In the genomic region with DNA sequence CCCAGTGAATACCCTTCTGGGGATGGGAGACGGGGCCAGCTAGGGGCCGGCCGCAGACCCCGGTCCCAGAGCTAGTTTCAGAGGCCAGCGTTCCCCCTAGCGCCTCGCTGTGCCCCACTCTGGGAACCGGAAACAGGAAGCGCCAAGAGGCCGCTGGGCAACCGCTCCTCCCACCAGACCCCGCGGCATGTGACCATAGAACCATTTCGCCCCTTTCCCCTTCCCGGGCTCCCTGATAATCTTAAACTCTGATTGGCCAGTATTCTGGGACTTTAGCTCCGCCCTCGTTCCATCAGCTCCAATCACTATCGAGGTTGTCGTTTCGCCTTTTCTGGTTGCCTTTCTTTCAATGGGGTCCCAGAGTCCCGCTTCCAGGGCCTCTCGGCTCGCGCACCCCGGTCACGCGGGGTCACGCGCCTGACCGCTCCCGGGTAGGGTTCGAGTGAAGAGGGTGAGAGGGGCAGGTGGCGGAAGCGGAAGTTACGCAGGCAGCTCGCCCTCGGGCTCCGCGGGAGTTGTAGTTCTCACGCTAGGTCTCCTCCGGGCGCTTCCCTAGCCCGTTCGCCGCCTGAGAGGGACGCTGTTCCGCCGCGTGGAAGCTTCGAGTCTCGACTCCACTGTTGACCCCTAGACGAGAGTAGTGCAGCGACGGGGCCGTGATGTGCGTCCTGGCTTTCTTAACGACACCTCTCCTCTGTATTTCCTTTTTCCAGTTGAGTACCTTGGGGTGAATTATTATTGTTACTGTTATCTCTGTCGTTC, we compare ENCODE assay signal across 8 cellular contexts. TPM values are rescaled to one million over a fixed set of nuclear protein-coding genes. Genes with fewer than 3 reads are reported as not detected.
A peak's percentile ranks its signal among the peaks of the same experiment; 100 is the strongest.
DNase-seq lines count a peak whose midpoint lies in the region; ATAC-seq and TF ChIP-seq lines count a peak whose summit lies in the region.

Gene M6PR (minus strand): TSS at position 121 of the 762 bp plus-strand sequence. CDS start 3,241 bp downstream, outside the sequence.

- peaks cover 38% of the 10 kb centered on the region for H3K79me2 ChIP-seq in fibroblast of lung (ENCODE audit: control insufficient read depth, insufficient read depth, low read length)

- H3K27ac ChIP-seq in RWPE1: peak within 1 kb of the TSS; percentile 90
- H3K27ac ChIP-seq in fibroblast of lung (ENCODE audit: insufficient read depth, low read length): peak within 1 kb of the TSS; percentile 100
- H3K27ac ChIP-seq in naive thymus-derived CD4-positive, alpha-beta T cell (ENCODE audit: low read depth, low read length): peak within 1 kb of the TSS; percentile 92

- intact Hi-C loops in naive thymus-derived CD4-positive, alpha-beta T cell (cut with micrococcal nuclease): loop anchor here (1.0 to 5.0 kb wide), 17 partner anchors 23 to 998 kb away; partner anchors contain the start of genes RIMKLB (in 2 of the 2), KLRG1 (in 1 of the 2) and PHC1 (in 1 of the 2)

- peak; percentile 84 for ATAC-seq in activated T-helper 17 cell treated with anti-CD3 and anti-CD28 coated beads, Interleukin-2, amount 50 U/mL, for 72 hours (replicated peaks)
- ATAC-seq in naive thymus-derived CD4-positive, alpha-beta T cell: peak; percentile 80
- peak; percentile 80 to 84 for ATAC-seq in stimulated activated naive B cell treated with anti-CD40 and anti-IgM and Interleukin-4, amounts not matched to agents 10 μg/mL and 1 μg/mL and 100 μg/mL, for 72 hours (replicated peaks)

- peak within 1 kb of the TSS; percentile 96 for H3K4me3 Mint-ChIP-seq in activated T-helper 17 cell treated with anti-CD3 and anti-CD28 coated beads, Interleukin-2, amount 50 U/mL, for 72 hours
- H3K4me3 Mint-ChIP-seq in naive thymus-derived CD4-positive, alpha-beta T cell: peak within 1 kb of the TSS; percentile 83 to 99 (median 95)
- peak within 1 kb of the TSS; percentile 96 to 100 for H3K4me3 Mint-ChIP-seq in stimulated activated naive B cell treated with anti-CD40 and anti-IgM and Interleukin-4, amounts not matched to agents 10 μg/mL and 1 μg/mL and 100 μg/mL, for 72 hours

- no peaks in the 10 kb centered on the region for H3K9me3 ChIP-seq in fibroblast of lung (ENCODE audit: control insufficient read depth, insufficient read depth, low read depth, low read length)
- H3K9me3 ChIP-seq in naive thymus-derived CD4-positive, alpha-beta T cell (ENCODE audit: control insufficient read depth in 2 of 3, low read length in 3 of 3): no peaks in the 10 kb centered on the region

- CTCF ChIA-PET in RWPE1 (lab: Yijun Ruan, JAX): interaction anchor here (0.5 to 1.8 kb wide), 5 partner anchors 12 to 422 kb away, joined by 3 to 7 read pairs (median 6); no protein-coding TSS in a partner anchor
- CTCF ChIA-PET in naive thymus-derived CD4-positive, alpha-beta T cell (lab: Charles Lee): interaction anchor here (0.5 to 15.2 kb wide), 12 partner anchors 8 to 738 kb away, joined by 3 to 287 read pairs (median 5); partner anchors contain the start of gene KLRG1

- no peaks in the 10 kb centered on the region for H3K27me3 ChIP-seq in fibroblast of lung (ENCODE audit: control insufficient read depth, insufficient read depth, low read length)
- H3K27me3 ChIP-seq in naive thymus-derived CD4-positive, alpha-beta T cell (ENCODE audit: control insufficient read depth in 2 of 2, insufficient read depth in 2 of 2, low read length in 2 of 2): no peaks in the 10 kb centered on the region

- H3K27me3 Mint-ChIP-seq in activated T-helper 17 cell treated with anti-CD3 and anti-CD28 coated beads, Interleukin-2, amount 50 U/mL, for 72 hours: no peaks in the 10 kb centered on the region
- H3K27me3 Mint-ChIP-seq in naive thymus-derived CD4-positive, alpha-beta T cell: no peaks in the 10 kb centered on the region
- H3K27me3 Mint-ChIP-seq in stimulated activated naive B cell treated with anti-CD40 and anti-IgM and Interleukin-4, amounts not matched to agents 10 μg/mL and 1 μg/mL and 100 μg/mL, for 72 hours: no peaks in the 10 kb centered on the region

- H2AFZ ChIP-seq in fibroblast of lung (ENCODE audit: low read length): peak within 1 kb of the TSS; percentile 91

- TF ChIP-seq CTCF in LNCaP clone FGC (IDR thresholded peaks at IDR 0.05; ENCODE audit: control insufficient read depth, extremely low read depth, insufficient read depth) (peak; percentile 79), RWPE1 (conservative IDR thresholded peaks at IDR 0.05; ENCODE audit: low read depth) (peak; percentile 46), fibroblast of lung (conservative IDR thresholded peaks at IDR 0.05 in 1 of 2, IDR thresholded peaks at IDR 0.05 in 1 of 2; ENCODE audit: low read depth in 1 of 2, low read length in 2 of 2) (peak; percentile 59 to 61)

- peaks cover 6% of the 10 kb centered on the region for H3K9me3 Mint-ChIP-seq in activated T-helper 17 cell treated with anti-CD3 and anti-CD28 coated beads, Interleukin-2, amount 50 U/mL, for 72 hours
- peaks cover 0 to 7% (median 5%) of the 10 kb centered on the region in 11 donors for H3K9me3 Mint-ChIP-seq in naive thymus-derived CD4-positive, alpha-beta T cell
- peaks cover 3 to 4% of the 10 kb centered on the region in 2 donors for H3K9me3 Mint-ChIP-seq in stimulated activated naive B cell treated with anti-CD40 and anti-IgM and Interleukin-4, amounts not matched to agents 10 μg/mL and 1 μg/mL and 100 μg/mL, for 72 hours

- peak within 1 kb of the TSS; percentile 98 for H3K27ac Mint-ChIP-seq in activated T-helper 17 cell treated with anti-CD3 and anti-CD28 coated beads, Interleukin-2, amount 50 U/mL, for 72 hours
- peak within 1 kb of the TSS; percentile 89 to 99 (median 96) for H3K27ac Mint-ChIP-seq in naive thymus-derived CD4-positive, alpha-beta T cell
- H3K27ac Mint-ChIP-seq in stimulated activated naive B cell treated with anti-CD40 and anti-IgM and Interleukin-4, amounts not matched to agents 10 μg/mL and 1 μg/mL and 100 μg/mL, for 72 hours: peak within 1 kb of the TSS; percentile 95

- H3K4me3 ChIP-seq in LNCaP clone FGC (ENCODE audit: low read depth, low read length) (peak within 1 kb of the TSS; percentile 88), fibroblast of lung (replicated peaks in 1 of 4; ENCODE audit: control extremely low read depth in 1 of 4, insufficient read depth in 1 of 4, low read depth in 3 of 4, low read length in 4 of 4) (peak within 1 kb of the TSS; percentile 96 to 97 (median 97))
- H3K4me3 ChIP-seq in naive thymus-derived CD4-positive, alpha-beta T cell (ENCODE audit: low read length): peak within 1 kb of the TSS; percentile 93

- H3K4me1 Mint-ChIP-seq in activated T-helper 17 cell treated with anti-CD3 and anti-CD28 coated beads, Interleukin-2, amount 50 U/mL, for 72 hours: peaks cover 53% of the 10 kb centered on the region
- H3K4me1 Mint-ChIP-seq in naive thymus-derived CD4-positive, alpha-beta T cell: peaks cover 47 to 75% (median 72%) of the 10 kb centered on the region in 7 donors
- peaks cover 14 to 31% of the 10 kb centered on the region in 2 donors for H3K4me1 Mint-ChIP-seq in stimulated activated naive B cell treated with anti-CD40 and anti-IgM and Interleukin-4, amounts not matched to agents 10 μg/mL and 1 μg/mL and 100 μg/mL, for 72 hours

- no peaks in the 10 kb centered on the region for H3K4me1 ChIP-seq in fibroblast of lung (ENCODE audit: control insufficient read depth, extremely low read depth, insufficient read depth, low read length)
- peaks cover 42 to 48% of the 10 kb centered on the region in 2 donors for H3K4me1 ChIP-seq in naive thymus-derived CD4-positive, alpha-beta T cell (ENCODE audit: control insufficient read depth in 2 of 2, insufficient read depth in 2 of 2, low read length in 2 of 2)

- peak within 1 kb of the TSS; percentile 94 for H3K9ac ChIP-seq in fibroblast of lung (ENCODE audit: insufficient read depth, low read length)

- DNase-seq in ELR (ENCODE audit: low read depth) (peak; percentile 98), H4 (ENCODE audit: low spot score) (peak; percentile 96), LNCaP clone FGC (ENCODE audit: low read depth) (peak; percentile 71), RWPE1 (ENCODE audit: low spot score) (peak; percentile 99), fibroblast of lung (ENCODE audit: low read depth in 2 of 2) (peak; percentile 90 to 95)
- peak; percentile 76 to 91 (median 89) for DNase-seq in naive thymus-derived CD4-positive, alpha-beta T cell
- peak; percentile 97 for DNase-seq in stimulated activated naive B cell treated with anti-CD40 and anti-IgM and Interleukin-4, amounts not matched to agents 10 μg/mL and 1 μg/mL and 100 μg/mL, for 72 hours

- peaks cover 39% of the 10 kb centered on the region for H3K36me3 Mint-ChIP-seq in activated T-helper 17 cell treated with anti-CD3 and anti-CD28 coated beads, Interleukin-2, amount 50 U/mL, for 72 hours (ENCODE audit: low read depth)
- peaks cover 0 to 31% (median 11%) of the 10 kb centered on the region in 5 donors for H3K36me3 Mint-ChIP-seq in naive thymus-derived CD4-positive, alpha-beta T cell
- H3K36me3 Mint-ChIP-seq in stimulated activated naive B cell treated with anti-CD40 and anti-IgM and Interleukin-4, amounts not matched to agents 10 μg/mL and 1 μg/mL and 100 μg/mL, for 72 hours: peaks cover 37 to 39% of the 10 kb centered on the region in 2 donors

- POLR2A ChIA-PET in RWPE1 (lab: Yijun Ruan, JAX; ENCODE audit: low non-redundant PET): interaction anchor here (0.6 to 1.0 kb wide), 2 partner anchors 11 to 219 kb away, joined by 3 read pairs; no protein-coding TSS in a partner anchor
- POLR2A ChIA-PET in naive thymus-derived CD4-positive, alpha-beta T cell (lab: Charles Lee): interaction anchor here (0.6 to 8.9 kb wide), 20 partner anchors 11 to 800 kb away, joined by 3 to 148 read pairs (median 4); partner anchors contain the start of genes PHC1 and RIMKLB

- H4K20me1 ChIP-seq in fibroblast of lung (ENCODE audit: control insufficient read depth, extremely low read depth, insufficient read depth, low read length): no peaks in the 10 kb centered on the region

- peak within 1 kb of the TSS; percentile 96 for H3K4me2 ChIP-seq in fibroblast of lung (ENCODE audit: extremely low read depth, insufficient read depth, low read length)

- peaks cover 4% of the 10 kb centered on the region for H3K36me3 ChIP-seq in fibroblast of lung (ENCODE audit: control insufficient read depth, insufficient read depth, low read length)
- H3K36me3 ChIP-seq in naive thymus-derived CD4-positive, alpha-beta T cell (ENCODE audit: control insufficient read depth in 2 of 3, insufficient read depth in 3 of 3, low read length in 3 of 3): peaks cover 3 to 23% (median 4%) of the 10 kb centered on the region in 3 experiments

RNA-seq across cellular contexts. Expression of gene M6PR, which starts in this region (rescaled TPM):
- 193 and 245 TPM in 2 replicates for total RNA-seq in H4 (2014; rRNA removed; shearing (Covaris generic))
- 100 to 1,000 TPM; 144 to 199 TPM for total RNA-seq in activated T-helper 17 cell treated with anti-CD3 and anti-CD28 coated beads, Interleukin-2, amount 50 U/mL, for 72 hours
- 292 and 338 TPM in 2 replicates for total RNA-seq in fibroblast of lung
- 102 and 114 TPM in 2 replicates for polyA plus RNA-seq in fibroblast of lung
- 84.4 and 104 TPM in 2 replicates for polyA plus RNA-seq in fibroblast of lung (2012)
- 114 and 207 TPM in 2 replicates for polyA minus RNA-seq in fibroblast of lung (ENCODE audit: low replicate concordance)
- 100 to 1,000 TPM; 123 to 195 (median 176) TPM for total RNA-seq in naive thymus-derived CD4-positive, alpha-beta T cell
- polyA plus RNA-seq in naive thymus-derived CD4-positive, alpha-beta T cell: 100 to 1,000 TPM; 239 to 248 TPM

Comparison
In these comparisons a context has a peak if more than half of its experiments do, and no peak if none do; other contexts are left out.
1. Peak in every context shown above with its lines: DNase-seq, ATAC-seq, H3K4me3 ChIP-seq and H3K27ac ChIP-seq.